Comparison of ENCODE assay signal across 8 cellular contexts in genomic region chr11:59142530-59143507, GRCh38. TPM values are rescaled to one million over a fixed set of nuclear protein-coding genes. Genes with fewer than 3 reads are reported as not detected.
A peak's percentile ranks its signal among the peaks of the same experiment; 100 is the strongest.
DNase-seq lines count a peak whose midpoint lies in the region; ATAC-seq and TF ChIP-seq lines count a peak whose summit lies in the region.

FAM111A (plus strand) TSS chr11:59142856; CDS start chr11:59148873, 6,017 bp downstream.

- peak; percentile 92 for DNase-seq in ACHN
- DNase-seq in NCI-H2196 (lab: John Stamatoyannopoulos, UW; ENCODE audit: unreplicated experiment) = peak; percentile 86
- peak; percentile 64 to 74 for DNase-seq in activated CD4-positive, alpha-beta T cell treated with anti-CD3 and anti-CD28 coated beads for 24 hours (ENCODE audit: low read depth in 2 of 2)
- peak; percentile 92 for DNase-seq in choroid plexus epithelial cell (ENCODE audit: low read depth)
- DNase-seq in kidney epithelial cell (ENCODE audit: low read depth) = peak; percentile 82
- peak; percentile 90 for DNase-seq in stimulated activated CD4-positive, alpha-beta T cell treated with anti-CD3 and anti-CD28 coated beads, Interleukin-15, amount 100 ng/mL, for 24 hours

- no peaks in the 10 kb centered on the region for H3K27me3 ChIP-seq in kidney epithelial cell (ENCODE audit: control insufficient read depth, insufficient read depth, low read length)

- in situ Hi-C loops in ACHN (cut with HindIII; ENCODE audit: low pct_ligation_motif_present, low pct_unique_long_range_greater_than_20kb, low sequenced_read_pairs) = no loop called here

- peak; percentile 57 for ATAC-seq in GM18858 (IDR thresholded peaks at IDR 0.05; ENCODE audit: unreplicated experiment)
- ATAC-seq in HG03095 (IDR thresholded peaks at IDR 0.05; ENCODE audit: unreplicated experiment) = peak; percentile 58

- TF ChIP-seq CTCF in choroid plexus epithelial cell (conservative IDR thresholded peaks at IDR 0.05; ENCODE audit: low read depth, low read length) (peak; percentile 54), kidney epithelial cell (IDR thresholded peaks at IDR 0.05; ENCODE audit: insufficient read depth, low read length, poor library complexity, severe bottlenecking) (peak; percentile 43)

- H3K36me3 ChIP-seq in kidney epithelial cell (ENCODE audit: control insufficient read depth, insufficient read depth, low read length) = no peaks in the 10 kb centered on the region

- H3K4me3 ChIP-seq in choroid plexus epithelial cell (ENCODE audit: low read depth, low read length) = peak within 1 kb of the TSS; percentile 68
- peak within 1 kb of the TSS; percentile 73 for H3K4me3 ChIP-seq in kidney epithelial cell (ENCODE audit: low read depth, low read length)

RNA-seq across cellular contexts. Expression of gene FAM111A, which starts in this region (rescaled TPM):
- total RNA-seq in kidney epithelial cell = 22.2 and 27.2 TPM in 2 replicates

Comparison
In these comparisons a context has a peak if more than half of its experiments do, and no peak if none do; other contexts are left out.
1. Peak in every context shown above with its lines: DNase-seq, ATAC-seq and H3K4me3 ChIP-seq.